ENCODE assay signal across 22 cellular contexts in genomic region chr3:179660872-179661271, GRCh38. TPM values are rescaled to one million over a fixed set of nuclear protein-coding genes. Genes with fewer than 3 reads are reported as not detected.
DNase-seq lines count a peak whose midpoint lies in the region; ATAC-seq and TF ChIP-seq lines count a peak whose summit lies in the region.
"Had no signal": no experiment of that assay in that cellular context is flagged by ENCODE, and none has a peak within 500 bp of the region (broad histone marks: within the 10 kb centered on the region; RNA-seq: fewer than 3 reads in every experiment).

No MANE protein-coding gene starts in this region.

- no peaks in the 10 kb centered on the region for H3K9me3 ChIP-seq in Loucy (ENCODE audit: insufficient read depth, low read depth, low read length)
- H3K9me3 ChIP-seq in mammary epithelial cell (replicated peaks; ENCODE audit: insufficient read depth, low read length) = no peaks in the 10 kb centered on the region
- no peaks in the 10 kb centered on the region for H3K9me3 ChIP-seq in psoas muscle
- H3K9me3 ChIP-seq: BE2C had no signal

- no peaks in the 10 kb centered on the region for H3K9me2 ChIP-seq in Loucy (replicated peaks; ENCODE audit: low read depth, low read length)

- H3K27me3 ChIP-seq in Loucy (ENCODE audit: insufficient read depth, low read length, poor library complexity, severe bottlenecking) = no peaks in the 10 kb centered on the region
- no peaks in the 10 kb centered on the region for H3K27me3 ChIP-seq in mammary epithelial cell (ENCODE audit: insufficient read depth, low read length)
- H3K27me3 ChIP-seq in psoas muscle (ENCODE audit: insufficient read depth in 3 of 3, low read length in 2 of 3) = no peaks in the 10 kb centered on the region
- H3K27me3 ChIP-seq: BE2C had no signal

- 67% methylated on average over 3 of the region's 3 CpGs for WGBS in mammary epithelial cell (ENCODE audit: low coverage, missing lambda C conversion rate)
- 58 to 78% (median 62%) methylated on average over 3 of the region's 3 CpGs for WGBS in psoas muscle, 3 donors

- H3K4me2 ChIP-seq in Loucy (ENCODE audit: low read depth, low read length, poor library complexity, severe bottlenecking) (peak overlapping the region; percentile 66), mammary epithelial cell (ENCODE audit: insufficient read depth, low read depth, low read length) (no peak overlapping the region)
- H3K4me2 ChIP-seq: PC-9 had no signal

- intact Hi-C loops in mammary epithelial cell (cut with micrococcal nuclease) (no loop called here), psoas muscle (cut with DNase I) (no loop called here)

- in situ Hi-C loops in mammary epithelial cell (cut with MboI; ENCODE audit: low sequenced_read_pairs in 2 of 2) = no loop called here

- H3K27ac ChIP-seq in mammary epithelial cell (ENCODE audit: insufficient read depth, low read depth, low read length) (no peak overlapping the region), psoas muscle (peak overlapping the region; percentile 98)
- H3K27ac ChIP-seq: PC-9 had no signal

- H3K4me3 ChIP-seq in Loucy (ENCODE audit: low read length, poor library complexity, severe bottlenecking) = peak overlapping the region; percentile 17
- H3K4me3 ChIP-seq in mammary epithelial cell (replicated peaks in 1 of 3; ENCODE audit: insufficient read depth in 1 of 3, low read depth in 2 of 3, low read length in 3 of 3) = no peak overlapping the region
- H3K4me3 ChIP-seq in psoas muscle = no peak overlapping the region
- H3K4me3 ChIP-seq: PC-9 had no signal

- H3F3A ChIP-seq in Loucy (ENCODE audit: low read depth) = no peaks in the 10 kb centered on the region

- peaks cover 60% of the 10 kb centered on the region for H3K4me1 ChIP-seq in Loucy (ENCODE audit: insufficient read depth, low read length, poor library complexity, severe bottlenecking)
- no peaks in the 10 kb centered on the region for H3K4me1 ChIP-seq in mammary epithelial cell (ENCODE audit: insufficient read depth, low read length)
- peaks cover 78% of the 10 kb centered on the region for H3K4me1 ChIP-seq in psoas muscle

- ATAC-seq in psoas muscle = no peak
- ATAC-seq: Right ventricle myocardium inferior had no signal

- TF ChIP-seq CTCF in Loucy (conservative IDR thresholded peaks at IDR 0.05; ENCODE audit: low read length) (no peak), mammary epithelial cell (conservative IDR thresholded peaks at IDR 0.05 in 1 of 2, IDR thresholded peaks at IDR 0.05 in 1 of 2; ENCODE audit: extremely low read depth in 1 of 2, insufficient read depth in 1 of 2, low read depth in 1 of 2, low read length in 2 of 2) (no peak), psoas muscle (IDR thresholded peaks at IDR 0.05) (no peak)

- H3K79me2 ChIP-seq in Loucy (ENCODE audit: insufficient read depth, low read length) (peaks cover 98% of the 10 kb centered on the region), mammary epithelial cell (ENCODE audit: insufficient read depth, low read length) (peaks cover 57% of the 10 kb centered on the region)

- CTCF ChIA-PET in mammary epithelial cell (lab: Charles Lee; ENCODE audit: low non-redundant PET) = no interaction called here

- H3K9ac ChIP-seq in Loucy (ENCODE audit: low read depth, low read length, poor library complexity, severe bottlenecking) (no peak overlapping the region), mammary epithelial cell (ENCODE audit: insufficient read depth, low read length) (no peak overlapping the region)

- dilution Hi-C loops in mammary epithelial cell (cut with HindIII; ENCODE audit: low sequenced_read_pairs) = loop anchor here (5.0 kb wide), 1 partner anchor 76 kb away; no protein-coding TSS in a partner anchor

- H2AFZ ChIP-seq in Loucy (ENCODE audit: low read length) (no peak overlapping the region), mammary epithelial cell (ENCODE audit: low read depth, low read length) (no peak overlapping the region)
- H2AFZ ChIP-seq: PC-9 had no signal

- BruUV-seq in mammary epithelial cell (replicated peaks; lab: Mats Ljungman, UMichigan) = no TSS peak

- H3K36me3 ChIP-seq in Loucy (ENCODE audit: insufficient read depth, low read length) (no peaks in the 10 kb centered on the region), mammary epithelial cell (ENCODE audit: insufficient read depth, low read length) (no peaks in the 10 kb centered on the region), psoas muscle (ENCODE audit: insufficient read depth in 1 of 2, low read depth in 1 of 2) (no peaks in the 10 kb centered on the region)
- H3K36me3 ChIP-seq: BE2C had no signal

- peak; percentile 56 for DNase-seq in EH (ENCODE audit: low read depth)
- peak; percentile 24 for DNase-seq in mammary epithelial cell
- DNase-seq in psoas muscle = no peak
- DNase-seq in activated gamma-delta T cell (lab: John Stamatoyannopoulos, UW) = no peak
- no peak for DNase-seq in ecto neural progenitor cell (ENCODE audit: low spot score)
- DNase-seq in COLO668 (lab: John Stamatoyannopoulos, UW; ENCODE audit: unreplicated experiment) = no peak
- DNase-seq: BE2C; Calu3; CD8-positive, alpha-beta memory T cell; DMS79 treated with DMSO at 0.1 percent for 48 hours; IMR-90; KG1; NCI-H1092; NCI-H1417 treated with DMSO at 0.1 percent for 48 hours; NCI-H187; NCI-H2171 treated with DMSO at 0.1 percent for 48 hours; NCI-H345; NCI-H524; NCI-H774; PC-9 had no signal

- peaks cover 66% of the 10 kb centered on the region for H4K20me1 ChIP-seq in Loucy (ENCODE audit: insufficient read depth, low read length, poor library complexity, severe bottlenecking)
- H4K20me1 ChIP-seq in mammary epithelial cell (ENCODE audit: insufficient read depth, low read length) = no peaks in the 10 kb centered on the region

RNA-seq across cellular contexts. Expression of gene USP13, which starts 8.0 kb away (rescaled TPM):
- 1 to 10 TPM; 3.3 to 7.8 TPM for total RNA-seq in mammary epithelial cell
- polyA plus RNA-seq in mammary epithelial cell = 5.3 TPM
- 51.2 TPM for polyA minus RNA-seq in mammary epithelial cell
- 100 to 1,000 TPM; 175 to 324 (median 269) TPM for total RNA-seq in psoas muscle
- polyA plus RNA-seq in psoas muscle = 10 to 100 TPM; 16.1 to 96.0 (median 86.2) TPM

RNA-seq across cellular contexts. Expression of gene NDUFB5, which starts 56.3 kb away (rescaled TPM):
- 10 to 100 TPM; 75.3 to 75.8 TPM for total RNA-seq in mammary epithelial cell
- 22.6 TPM for polyA plus RNA-seq in mammary epithelial cell
- 15.2 TPM for polyA minus RNA-seq in mammary epithelial cell
- 100 to 1,000 TPM; 161 to 233 (median 206) TPM for total RNA-seq in psoas muscle
- polyA plus RNA-seq in psoas muscle = 100 to 1,000 TPM; 147 to 261 (median 181) TPM

RNA-seq across cellular contexts. Expression of gene MRPL47, which starts 56.4 kb away (rescaled TPM):
- total RNA-seq in mammary epithelial cell (10 to 100 TPM; 29.3 to 45.1 TPM), psoas muscle (10 to 100 TPM; 29.4 to 62.6 (median 38.8) TPM)
- polyA plus RNA-seq in mammary epithelial cell (33.3 TPM), psoas muscle (100 to 1,000 TPM in 1 of 3 donors, 10 to 100 TPM in 2; 63.2 to 108 (median 87.5) TPM)
- polyA minus RNA-seq in mammary epithelial cell = 18.9 TPM

Comparison
In these comparisons a context has a peak if more than half of its experiments do, and no peak if none do; other contexts are left out.
1. DNase-seq: peak in EH (single experiment) and mammary epithelial cell (single experiment); none in psoas muscle (0 of 2), activated gamma-delta T cell (single experiment), ecto neural progenitor cell (single experiment) and COLO668 (single experiment).
2. RNA of gene USP13, which starts 8.0 kb away (total RNA-seq): 175 to 324 TPM in psoas muscle; 3.3 to 7.8 TPM in mammary epithelial cell; every median in the first group is over 10 times any median in the second.